12 cellular contexts compared by ENCODE assay signal in the genomic region with DNA sequence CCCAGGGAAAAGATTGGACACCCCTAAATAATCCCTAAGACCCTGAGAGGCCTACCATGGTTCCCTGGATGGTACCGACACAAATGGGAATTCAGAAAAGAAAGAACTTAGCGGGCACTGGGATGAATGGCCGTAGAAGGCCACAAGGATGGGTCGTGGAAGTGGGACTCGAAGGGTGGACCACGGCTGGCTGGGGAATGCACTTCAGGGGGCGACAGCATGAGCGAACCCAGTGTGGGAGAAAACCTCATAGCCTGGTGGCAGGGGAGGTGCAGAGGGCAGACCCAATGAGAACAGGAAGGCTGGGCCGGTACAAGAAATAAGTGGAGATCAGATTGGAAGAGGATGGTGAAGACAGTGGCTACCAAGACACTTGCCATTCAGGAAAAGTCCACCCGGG. TPM values are rescaled to one million over a fixed set of nuclear protein-coding genes. Genes with fewer than 3 reads are reported as not detected.
DNase-seq lines count a peak whose midpoint lies in the region; ATAC-seq and TF ChIP-seq lines count a peak whose summit lies in the region.
"Had no signal": no experiment of that assay in that cellular context is flagged by ENCODE, and none has a peak within 500 bp of the region (broad histone marks: within the 10 kb centered on the region; RNA-seq: fewer than 3 reads in every experiment).

No MANE protein-coding gene starts in this region.

- H3K27me3 Mint-ChIP-seq in chondrocyte (ENCODE audit: low read depth) = no peaks in the 10 kb centered on the region
- H3K27me3 Mint-ChIP-seq: IgD-negative memory B cell had no signal

- peaks cover 8% of the 10 kb centered on the region; the same call in 1 of the 2 replicates for H3K36me3 ChIP-seq in IMR-90 (ENCODE audit: control insufficient read depth, insufficient read depth, low read length)
- no peaks in the 10 kb centered on the region for H3K36me3 ChIP-seq in mucosa of rectum (ENCODE audit: control insufficient read depth in 2 of 2, insufficient read depth in 2 of 2, low read length in 2 of 2)
- H3K36me3 ChIP-seq in thoracic aorta = no peaks in the 10 kb centered on the region

- in situ Hi-C loops in IMR-90 (cut with MboI; ENCODE audit: low sequenced_read_pairs) = no loop called here

- H3K14ac ChIP-seq in IMR-90 (replicated peaks; ENCODE audit: low read depth, low read length) = peak overlapping the region; percentile 25; the same call in 1 of the 2 replicates

- no peak overlapping the region for H3K9ac ChIP-seq in IMR-90 (ENCODE audit: low read depth, low read length)
- no peak overlapping the region for H3K9ac ChIP-seq in mucosa of rectum (ENCODE audit: low read depth in 1 of 2, low read length in 2 of 2)

- no peak overlapping the region for H4K5ac ChIP-seq in IMR-90 (ENCODE audit: low read depth, low read length)

- H3K79me1 ChIP-seq in IMR-90 (ENCODE audit: low read depth in 1 of 2, low read length in 2 of 2) = peaks cover 0 to 62% of the 10 kb centered on the region in 2 experiments; a peak in 2 of 4 replicates

- dilution Hi-C loops in IMR-90 (cut with HindIII; ENCODE audit: low sequenced_read_pairs, unreplicated experiment) = no loop called here

- no peak overlapping the region; the same call in 1 of the 2 replicates for H3K18ac ChIP-seq in IMR-90 (ENCODE audit: low read depth, low read length)

- no peak overlapping the region for H4K91ac ChIP-seq in IMR-90 (ENCODE audit: insufficient read depth, low read depth, low read length)

- H3K56ac ChIP-seq in IMR-90 (ENCODE audit: extremely low read depth, insufficient read depth, low read length) = no peak overlapping the region

- H2AK5ac ChIP-seq in IMR-90 (ENCODE audit: low read depth, low read length) = peak overlapping the region; percentile 12; the same call in 1 of the 2 replicates

- peaks cover 90% of the 10 kb centered on the region for H4K20me1 ChIP-seq in IMR-90 (ENCODE audit: insufficient read depth, low read length)

- peak overlapping the region; percentile 79 for H3K23ac ChIP-seq in IMR-90 (ENCODE audit: low read depth, low read length)

- H3K4me1 ChIP-seq in IMR-90 (ENCODE audit: control insufficient read depth, insufficient read depth, low read length) = peaks cover 29% of the 10 kb centered on the region
- peaks cover 3 to 12% of the 10 kb centered on the region in 2 donors for H3K4me1 ChIP-seq in mucosa of rectum (ENCODE audit: control insufficient read depth in 2 of 2, insufficient read depth in 2 of 2, low read length in 2 of 2)
- H3K4me1 ChIP-seq in thoracic aorta (ENCODE audit: control insufficient read depth in 1 of 2, low read depth in 2 of 2) = peaks cover 29 to 42% of the 10 kb centered on the region in 2 donors

- peaks cover 33% of the 10 kb centered on the region for H3K9me1 ChIP-seq in IMR-90 (ENCODE audit: insufficient read depth, low read length)

- H3K27ac ChIP-seq in IMR-90 (ENCODE audit: insufficient read depth, low read length) (no peak overlapping the region), mucosa of rectum (ENCODE audit: low read depth in 2 of 2, low read length in 2 of 2) (peak overlapping the region; percentile 16 to 59), thoracic aorta (peak overlapping the region; percentile 61 to 80)

- CTCF ChIA-PET in IMR-90 (lab: Yijun Ruan, JAX) = no interaction called here

- no peak for TF ChIP-seq CTCF in IMR-90 (conservative IDR thresholded peaks at IDR 0.05; ENCODE audit: low read depth, low read length)
- TF ChIP-seq CTCF in chondrocyte (IDR thresholded peaks at IDR 0.05) = no peak
- no peak for TF ChIP-seq CTCF in thoracic aorta (IDR thresholded peaks at IDR 0.05)

- no peak overlapping the region for H4K8ac ChIP-seq in IMR-90 (ENCODE audit: low read depth in 2 of 2, low read length in 2 of 2)

- no peak for TF ChIP-seq POLR2A in IMR-90 (IDR thresholded peaks at IDR 0.05; ENCODE audit: low read depth, low read length)

- intact Hi-C loops in IMR-90 (cut with micrococcal nuclease) = no loop called here

- no peak overlapping the region for H2BK15ac ChIP-seq in IMR-90 (ENCODE audit: low read depth, low read length)

- H2AK9ac ChIP-seq in IMR-90 (replicated peaks; ENCODE audit: low read depth, low read length, poor library complexity) = peak overlapping the region; percentile 10

- ATAC-seq in IMR-90 (ENCODE audit: low read depth) = no peak
- no peak for ATAC-seq in thoracic aorta (ENCODE audit: insufficient number of reproducible peaks, low FRiP score, low read depth)
- ATAC-seq: CD8-positive, alpha-beta T cell; left colon had no signal

- H2AFZ ChIP-seq in IMR-90 (replicated peaks; ENCODE audit: low read length, poor library complexity) = no peak overlapping the region

- H2BK20ac ChIP-seq in IMR-90 (ENCODE audit: low read depth, low read length) = no peak overlapping the region

- DNase-seq in IMR-90 (no peak), chondrocyte (ENCODE audit: low spot score) (no peak), thoracic aorta (ENCODE audit: low spot score) (no peak), GDM1 (lab: John Stamatoyannopoulos, UW) (no peak), SIG-M5 treated with dmso at 0.1 percent for 504 hours (lab: John Stamatoyannopoulos, UW; ENCODE audit: unreplicated experiment) (no peak), Ammon's horn (ENCODE audit: low spot score) (no peak)
- DNase-seq: CD8-positive, alpha-beta T cell; left colon; NCI-H146; NCI-H526 had no signal

- H3K9me3 ChIP-seq in IMR-90 (ENCODE audit: control insufficient read depth, insufficient read depth, low read length) (no peaks in the 10 kb centered on the region), mucosa of rectum (ENCODE audit: control insufficient read depth in 2 of 2, low read length in 2 of 2) (no peaks in the 10 kb centered on the region), thoracic aorta (no peaks in the 10 kb centered on the region)

- 0 out of 2 replicates have a peak overlapping the region, but pooled peaks have one; percentile 9 for H3K4ac ChIP-seq in IMR-90 (ENCODE audit: low read depth, low read length)

- H3K9me3 Mint-ChIP-seq in chondrocyte (ENCODE audit: low read depth) = no peaks in the 10 kb centered on the region
- H3K9me3 Mint-ChIP-seq: CD8-positive, alpha-beta T cell; IgD-negative memory B cell had no signal

- H3K4me2 ChIP-seq in IMR-90 (ENCODE audit: low read depth, low read length) = no peak overlapping the region

- POLR2A ChIA-PET in IMR-90 (lab: Charles Lee; ENCODE audit: unreplicated experiment) = no interaction called here

- WGBS in IMR-90 (ENCODE audit: extremely low coverage in 2 of 2, insufficient read length in 1 of 2), 2 experiments = 97% methylated on average over 6 of the region's 10 CpGs; no CpG with 5 or more reads in 1 of the 2 experiments

- peaks cover 61% of the 10 kb centered on the region for H3K4me1 Mint-ChIP-seq in chondrocyte (ENCODE audit: low read depth)

- peak overlapping the region; percentile 44 for H3K4me3 Mint-ChIP-seq in chondrocyte (ENCODE audit: unreplicated experiment)
- H3K4me3 Mint-ChIP-seq: CD8-positive, alpha-beta T cell; IgD-negative memory B cell had no signal

- H3K36me3 Mint-ChIP-seq in chondrocyte (ENCODE audit: low read depth) = no peaks in the 10 kb centered on the region
- H3K36me3 Mint-ChIP-seq: CD8-positive, alpha-beta T cell had no signal

- H3K27ac Mint-ChIP-seq in chondrocyte (ENCODE audit: unreplicated experiment) = peak overlapping the region; percentile 90
- H3K27ac Mint-ChIP-seq: CD8-positive, alpha-beta T cell had no signal

- H2BK120ac ChIP-seq in IMR-90 (ENCODE audit: low read depth, low read length) = no peak overlapping the region

- H3K27me3 ChIP-seq in IMR-90 (ENCODE audit: control insufficient read depth, insufficient read depth, low read length) = no peaks in the 10 kb centered on the region
- no peaks in the 10 kb centered on the region for H3K27me3 ChIP-seq in mucosa of rectum (ENCODE audit: control insufficient read depth in 2 of 2, insufficient read depth in 2 of 2, low read length in 2 of 2)
- H3K27me3 ChIP-seq in thoracic aorta (replicated peaks; ENCODE audit: insufficient read depth) = no peaks in the 10 kb centered on the region

- H2BK5ac ChIP-seq in IMR-90 (ENCODE audit: low read depth, low read length, poor library complexity, severe bottlenecking) = no peak overlapping the region

- BruUV-seq in IMR-90 (replicated peaks; lab: Mats Ljungman, UMichigan) = no TSS peak

- no peak for TF ChIP-seq RAD21 in IMR-90 (IDR thresholded peaks at IDR 0.05; ENCODE audit: low read length)

- H3K4me3 ChIP-seq in IMR-90 (ENCODE audit: insufficient read depth, low read depth, low read length) (no peak overlapping the region), mucosa of rectum (ENCODE audit: low read length in 2 of 2) (no peak overlapping the region), thoracic aorta (peak overlapping the region; percentile 32)

TF ChIP-seq in IMR-90, 13 proteins besides CTCF, POLR2A, EP300 and RAD21:
- TF ChIP-seq, protein P1, sequence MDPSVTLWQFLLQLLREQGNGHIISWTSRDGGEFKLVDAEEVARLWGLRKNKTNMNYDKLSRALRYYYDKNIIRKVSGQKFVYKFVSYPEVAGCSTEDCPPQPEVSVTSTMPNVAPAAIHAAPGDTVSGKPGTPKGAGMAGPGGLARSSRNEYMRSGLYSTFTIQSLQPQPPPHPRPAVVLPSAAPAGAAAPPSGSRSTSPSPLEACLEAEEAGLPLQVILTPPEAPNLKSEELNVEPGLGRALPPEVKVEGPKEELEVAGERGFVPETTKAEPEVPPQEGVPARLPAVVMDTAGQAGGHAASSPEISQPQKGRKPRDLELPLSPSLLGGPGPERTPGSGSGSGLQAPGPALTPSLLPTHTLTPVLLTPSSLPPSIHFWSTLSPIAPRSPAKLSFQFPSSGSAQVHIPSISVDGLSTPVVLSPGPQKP (IDR thresholded peaks at IDR 0.05; ENCODE audit: borderline replicate concordance, low read depth, low read length) = no peak
- TF ChIP-seq MAFK (IDR thresholded peaks at IDR 0.05; ENCODE audit: low read depth, low read length) (no peak), NFE2L2 (IDR thresholded peaks at IDR 0.05; ENCODE audit: low read depth, low read length) (no peak), CEBPB (IDR thresholded peaks at IDR 0.05; ENCODE audit: low read depth, low read length) (no peak), FOS (IDR thresholded peaks at IDR 0.05; ENCODE audit: low read depth, low read length) (no peak), MAZ (IDR thresholded peaks at IDR 0.05; ENCODE audit: borderline replicate concordance, low read depth, low read length) (no peak), CHD1 (IDR thresholded peaks at IDR 0.05; ENCODE audit: low read depth, low read length) (no peak)

RNA-seq across cellular contexts. Expression of a gene that starts 28.7 kb away (rescaled TPM):
- total RNA-seq in IMR-90 (2012; rRNA removed) = 12.7 and 16.4 TPM in 2 replicates
- polyA plus RNA-seq in IMR-90 (2012; rRNA removed) = 22.4 and 36.9 TPM in 2 replicates
- 18.2 and 24.6 TPM in 2 replicates for polyA plus RNA-seq in IMR-90 (2012; cell fraction: cytosol; rRNA removed)
- 41.2 and 51.8 TPM in 2 replicates for polyA plus RNA-seq in IMR-90 (2012; cell fraction: nucleus; rRNA removed; ENCODE audit: low replicate concordance)
- total RNA-seq in chondrocyte = 58.1 to 104 TPM (median 100 TPM) in 3 replicates
- 10 to 100 TPM; 40.1 to 59.2 TPM for total RNA-seq in thoracic aorta
